18 cellular contexts compared by ENCODE assay signal in genomic region chr5:122871669-122872068, GRCh38.
"Had no signal": no experiment of that assay in that cellular context is flagged by ENCODE, and none has a peak within 500 bp of the region (broad histone marks: within the 10 kb centered on the region; RNA-seq: fewer than 3 reads in every experiment).

No MANE protein-coding gene starts in this region.

- ATAC-seq: activated CD8-positive, alpha-beta memory T cell treated with anti-CD3 and anti-CD28 coated beads, Interleukin-2, amount 10 ng/mL, durations not matched to agents 7 days and 5 days; gastroesophageal sphincter; left lung; mucosa of descending colon; naive thymus-derived CD4-positive, alpha-beta T cell; stimulated activated effector memory CD8-positive, alpha-beta T cell treated with anti-CD3 and anti-CD28 coated beads, Interleukin-12 subunit alpha, Interleukin-12 subunit beta, amount 100 ng/mL, for 72 hours had no signal

- DNase-seq: activated CD4-positive, alpha-beta T cell treated with anti-CD3 and anti-CD28 coated beads, Interleukin-2, amount 50 U/mL, for 48 hours; activated CD8-positive, alpha-beta memory T cell treated with anti-CD3 and anti-CD28 coated beads, Interleukin-2, amount 10 ng/mL, durations not matched to agents 7 days and 5 days; activated naive CD4-positive, alpha-beta T cell treated with anti-CD3 and anti-CD28 coated beads, Interleukin-2, amount 10 ng/mL, durations not matched to agents 7 days and 5 days; activated T-cell treated with anti-CD3 and anti-CD28 coated beads, Interleukin-2, amount 50 U/mL, for 1 hour; endodermal cell; erythroblast; islet precursor cell; left lung; mammary epithelial cell; mucosa of descending colon; naive thymus-derived CD4-positive, alpha-beta T cell; stimulated activated CD4-positive, alpha-beta T cell treated with anti-CD3 and anti-CD28 coated beads, Interleukin-12 subunit alpha, Interleukin-12 subunit beta, amount 100 ng/mL, for 4 hours; stimulated activated CD4-positive, alpha-beta T cell treated with anti-CD3 and anti-CD28 coated beads, Interleukin-2, amount 100 ng/mL, for 24 hours; T1000; thyroid gland; uterus had no signal

- H3K4me3 ChIP-seq: gastroesophageal sphincter, left lung, mucosa of descending colon, thyroid gland, uterus had no signal
